In genomic region chr15:99482993-99483392, GRCh38 we compare ENCODE assay signal across 32 cellular contexts.
"Had no signal": no experiment of that assay in that cellular context is flagged by ENCODE, and none has a peak within 500 bp of the region (broad histone marks: within the 10 kb centered on the region; RNA-seq: fewer than 3 reads in every experiment).

No MANE protein-coding gene starts in this region.

- ATAC-seq: Right ventricle myocardium inferior, SK-N-SH treated with all-trans-retinoic acid at 6 μM for 48 hours, T-cell, T-helper 17 cell had no signal

- H3K36me3 Mint-ChIP-seq: activated naive CD4-positive, alpha-beta T cell treated with anti-CD3 and anti-CD28 coated beads, Interleukin-2, amount 50 U/mL, for 24 hours; activated naive CD8-positive, alpha-beta T cell treated with anti-CD3 and anti-CD28 coated beads, Interleukin-2, amount 10 ng/mL, durations not matched to agents 7 days and 5 days; T-cell had no signal

- H3K9me3 Mint-ChIP-seq: activated CD4-positive, alpha-beta memory T cell treated with anti-CD3 and anti-CD28 coated beads, Interleukin-2, amount 10 ng/mL, durations not matched to agents 7 days and 5 days; activated naive CD4-positive, alpha-beta T cell treated with anti-CD3 and anti-CD28 coated beads, Interleukin-2, amount 50 U/mL, for 24 hours; activated naive CD8-positive, alpha-beta T cell treated with anti-CD3 and anti-CD28 coated beads, Interleukin-2, amount 10 ng/mL, durations not matched to agents 7 days and 5 days; activated T-cell treated with anti-CD3 and anti-CD28 coated beads, Interleukin-2, amount 50 U/mL, for 24 hours; activated T-helper 2 cell treated with anti-CD3 and anti-CD28 coated beads, Interferon-gamma antibody, Interleukin-2, Interleukin-4, amounts not matched to agents 10 μg/mL and 5 μg/mL and 100 μg/mL, durations not matched to agents 14 hours and 24 hours and 36 hours; central memory CD8-positive, alpha-beta T cell; T-cell had no signal

- H3K9me3 ChIP-seq: ascending aorta had no signal

- H3K27me3 Mint-ChIP-seq: activated naive CD4-positive, alpha-beta T cell treated with anti-CD3 and anti-CD28 coated beads, Interleukin-2, amount 50 U/mL, for 24 hours had no signal

- H3K4me3 Mint-ChIP-seq: activated CD4-positive, alpha-beta memory T cell treated with anti-CD3 and anti-CD28 coated beads, Interleukin-2, amount 10 ng/mL, durations not matched to agents 7 days and 5 days; activated naive CD4-positive, alpha-beta T cell treated with anti-CD3 and anti-CD28 coated beads, Interleukin-2, amount 50 U/mL, for 24 hours; activated naive CD8-positive, alpha-beta T cell treated with anti-CD3 and anti-CD28 coated beads, Interleukin-2, amount 10 ng/mL, durations not matched to agents 7 days and 5 days; activated T-cell treated with anti-CD3 and anti-CD28 coated beads, Interleukin-2, amount 50 U/mL, for 24 hours; central memory CD8-positive, alpha-beta T cell; T-cell; T-helper 17 cell had no signal

- DNase-seq: activated CD4-positive, alpha-beta memory T cell treated with anti-CD3 and anti-CD28 coated beads, Interleukin-2, amount 10 ng/mL, durations not matched to agents 7 days and 5 days; activated CD4-positive, alpha-beta T cell treated with anti-CD3 and anti-CD28 coated beads for 1 hour; activated CD4-positive, alpha-beta T cell treated with anti-CD3 and anti-CD28 coated beads for 48 hours; activated CD4-positive, CD25-positive, alpha-beta regulatory T cell; activated gamma-delta T cell; activated naive CD4-positive, alpha-beta T cell treated with Interleukin-2 at 50 U/mL for 16 hours; activated naive CD8-positive, alpha-beta T cell treated with anti-CD3 and anti-CD28 coated beads, Interleukin-2, amount 10 ng/mL, durations not matched to agents 7 days and 5 days; activated T-cell treated with anti-CD3 and anti-CD28 coated beads, Interleukin-2, amount 50 U/mL, for 24 hours; amygdala; NCI-H1092 treated with DMSO at 0.1 percent for 48 hours; NCI-H1417; NCI-H146; NCI-H187 treated with DMSO at 0.1 percent for 48 hours; NCI-H2081; NCI-H2171 treated with DMSO at 0.1 percent for 48 hours; NCI-H2227 treated with DMSO at 0.1 percent for 48 hours; NCI-H446; NCI-H510A treated with DMSO at 0.1 percent for 48 hours; NCI-H526 treated with DMSO at 0.1 percent for 48 hours; NK-92 treated with Interleukin-12 subunit alpha and Interleukin-12 subunit beta, amount 100 ng/mL, for 24 hours; PC-9; SIG-M5; T-cell; T-helper 17 cell; WERI-Rb-1 had no signal

- H3K27ac ChIP-seq: ascending aorta, cardiac muscle cell, PC-9, WERI-Rb-1 had no signal

- H3K27ac Mint-ChIP-seq: activated CD4-positive, alpha-beta memory T cell treated with anti-CD3 and anti-CD28 coated beads, Interleukin-2, amount 10 ng/mL, durations not matched to agents 7 days and 5 days; activated naive CD4-positive, alpha-beta T cell treated with anti-CD3 and anti-CD28 coated beads, Interleukin-2, amount 50 U/mL, for 24 hours; activated naive CD8-positive, alpha-beta T cell treated with anti-CD3 and anti-CD28 coated beads, Interleukin-2, amount 10 ng/mL, durations not matched to agents 7 days and 5 days; activated T-cell treated with anti-CD3 and anti-CD28 coated beads, Interleukin-2, amount 50 U/mL, for 24 hours; activated T-helper 2 cell treated with anti-CD3 and anti-CD28 coated beads, Interferon-gamma antibody, Interleukin-2, Interleukin-4, amounts not matched to agents 10 μg/mL and 5 μg/mL and 100 μg/mL, durations not matched to agents 14 hours and 24 hours and 36 hours; T-cell; T-helper 17 cell had no signal

- H3K4me3 ChIP-seq: ascending aorta, cardiac muscle cell, PC-9 had no signal

- H3K36me3 ChIP-seq: ascending aorta, cardiac muscle cell, WERI-Rb-1 had no signal
